16 cellular contexts compared by ENCODE assay signal in the genomic region with DNA sequence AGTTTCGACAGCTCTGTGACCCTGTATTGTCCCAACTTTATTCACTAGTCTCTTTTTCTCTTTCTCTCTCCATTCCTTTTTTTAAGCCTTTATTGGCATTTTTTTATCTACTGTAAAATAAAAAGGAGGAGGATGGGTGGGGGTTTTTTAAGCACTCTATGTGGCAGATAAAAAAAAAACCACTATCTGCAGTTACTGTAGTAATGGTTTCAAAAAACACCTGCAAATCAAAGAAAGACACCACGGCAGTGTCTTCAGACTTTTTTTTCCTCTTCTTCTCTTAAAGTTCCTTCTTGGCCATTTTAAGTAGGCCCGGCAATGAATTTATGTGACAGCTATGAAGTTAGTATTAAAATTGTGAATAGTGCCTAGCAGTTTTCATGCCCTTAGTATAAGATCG. TPM values are rescaled to one million over a fixed set of nuclear protein-coding genes. Genes with fewer than 3 reads are reported as not detected.
DNase-seq lines count a peak whose midpoint lies in the region; ATAC-seq and TF ChIP-seq lines count a peak whose summit lies in the region.
"Had no signal": no experiment of that assay in that cellular context is flagged by ENCODE, and none has a peak within 500 bp of the region (broad histone marks: within the 10 kb centered on the region; RNA-seq: fewer than 3 reads in every experiment).

No MANE protein-coding gene starts in this region.

- no peaks in the 10 kb centered on the region for H3K9me3 ChIP-seq in NT2/D1 (ENCODE audit: insufficient read depth, low read length)
- H3K9me3 ChIP-seq in Karpas-422 (ENCODE audit: low read length), result no peaks in the 10 kb centered on the region
- no peaks in the 10 kb centered on the region for H3K9me3 ChIP-seq in body of pancreas
- H3K9me3 ChIP-seq: tibial artery had no signal

- peak overlapping the region; percentile 97; the same call in 1 of the 2 replicates for H2AFZ ChIP-seq in GM23338
- H2AFZ ChIP-seq in Karpas-422 (ENCODE audit: low read length), result no peak overlapping the region

- no peak for TF ChIP-seq CTCF in GM23338 (conservative IDR thresholded peaks at IDR 0.05; ENCODE audit: low read depth in 2 of 2)
- no peak for TF ChIP-seq CTCF in chondrocyte (IDR thresholded peaks at IDR 0.05)
- TF ChIP-seq CTCF in nephron progenitor cell (IDR thresholded peaks at IDR 0.05), result no peak
- TF ChIP-seq CTCF in body of pancreas (IDR thresholded peaks at IDR 0.05), result no peak

- ATAC-seq in GM23338, result no peak
- no peak for ATAC-seq in body of pancreas
- ATAC-seq in SK-N-SH treated with all-trans-retinoic acid at 6 μM for 48 hours, result no peak

- no peak for TF ChIP-seq POLR2A in body of pancreas (IDR thresholded peaks at IDR 0.05)

- no peaks in the 10 kb centered on the region for H3K36me3 Mint-ChIP-seq in GM23338 (ENCODE audit: low read depth)
- H3K36me3 Mint-ChIP-seq in chondrocyte (ENCODE audit: low read depth), result no peaks in the 10 kb centered on the region
- H3K36me3 Mint-ChIP-seq in nephron progenitor cell (ENCODE audit: low read depth), result no peaks in the 10 kb centered on the region

- H3K4me3 ChIP-seq in GM23338 (peak overlapping the region; percentile 77), NT2/D1 (ENCODE audit: insufficient read length, low read depth) (peak overlapping the region; percentile 44), Karpas-422 (ENCODE audit: low read length) (no peak overlapping the region), body of pancreas (no peak overlapping the region)
- H3K4me3 ChIP-seq: BLaER1 had no signal

- WGBS in body of pancreas, 2 donors, result 51% methylated on average over 4 of the region's 4 CpGs

- no peaks in the 10 kb centered on the region for H3K9me3 Mint-ChIP-seq in GM23338
- H3K9me3 Mint-ChIP-seq in chondrocyte (ENCODE audit: low read depth), result peaks cover 4% of the 10 kb centered on the region
- H3K9me3 Mint-ChIP-seq in nephron progenitor cell, result no peaks in the 10 kb centered on the region

- intact Hi-C loops in body of pancreas (cut with DNase I), result no loop called here

- H3K27me3 ChIP-seq in GM23338 (ENCODE audit: insufficient read depth) (peaks cover 20% of the 10 kb centered on the region; the same call in 1 of the 2 replicates), NT2/D1 (ENCODE audit: insufficient read depth, insufficient read length) (peaks cover 19% of the 10 kb centered on the region), Karpas-422 (ENCODE audit: low read length) (no peaks in the 10 kb centered on the region), body of pancreas (peaks cover 0 to 16% of the 10 kb centered on the region in 2 donors)
- H3K27me3 ChIP-seq: BLaER1 had no signal

- no peaks in the 10 kb centered on the region for H3F3A ChIP-seq in GM23338 (replicated peaks; ENCODE audit: low read depth)

- no peaks in the 10 kb centered on the region for H3K79me2 ChIP-seq in GM23338 (replicated peaks; ENCODE audit: insufficient read depth)
- no peaks in the 10 kb centered on the region for H3K79me2 ChIP-seq in Karpas-422 (ENCODE audit: low read length)

- H3K36me3 ChIP-seq in GM23338 (ENCODE audit: insufficient read depth) (no peaks in the 10 kb centered on the region), NT2/D1 (ENCODE audit: insufficient read depth, insufficient read length, low read length) (no peaks in the 10 kb centered on the region), Karpas-422 (ENCODE audit: insufficient read depth, low read length) (no peaks in the 10 kb centered on the region), body of pancreas (replicated peaks in 1 of 2; ENCODE audit: insufficient read depth in 1 of 2, low read depth in 2 of 2) (no peaks in the 10 kb centered on the region)
- H3K36me3 ChIP-seq: BLaER1, tibial artery had no signal

- no peaks in the 10 kb centered on the region for H4K20me1 ChIP-seq in GM23338 (replicated peaks; ENCODE audit: insufficient read depth)
- H4K20me1 ChIP-seq in Karpas-422 (ENCODE audit: insufficient read depth, low read depth, low read length), result no peaks in the 10 kb centered on the region
- H4K20me1 ChIP-seq: BLaER1 had no signal

- DNase-seq in GM23338 (ENCODE audit: low spot score), result no peak
- no peak for DNase-seq in NT2/D1 (ENCODE audit: low read depth, low spot score)
- DNase-seq in chondrocyte (ENCODE audit: low spot score), result no peak
- DNase-seq in nephron progenitor cell, result no peak
- no peak for DNase-seq in Karpas-422
- no peak for DNase-seq in body of pancreas
- DNase-seq: activated effector memory CD4-positive, alpha-beta T cell treated with Interleukin-2 at 50 U/mL for 16 hours; DMS79; islet precursor cell; Kasumi-1; NCI-H446; tibial artery had no signal

- H3K4me3 Mint-ChIP-seq in GM23338 (peak overlapping the region; percentile 85), chondrocyte (ENCODE audit: unreplicated experiment) (peak overlapping the region; percentile 33), nephron progenitor cell (peak overlapping the region; percentile 78)

- no peak overlapping the region for H3K9ac ChIP-seq in NT2/D1 (ENCODE audit: insufficient read length, low read depth)
- H3K9ac ChIP-seq in Karpas-422 (ENCODE audit: low read length), result no peak overlapping the region
- H3K9ac ChIP-seq: BLaER1 had no signal

- no peak overlapping the region for H3K27ac Mint-ChIP-seq in GM23338
- no peak overlapping the region for H3K27ac Mint-ChIP-seq in chondrocyte (ENCODE audit: unreplicated experiment)
- H3K27ac Mint-ChIP-seq in nephron progenitor cell, result no peak overlapping the region

- H3K4me2 ChIP-seq in GM23338 (peak overlapping the region; percentile 94), Karpas-422 (ENCODE audit: low read depth, low read length, poor library complexity, severe bottlenecking) (no peak overlapping the region)
- H3K4me2 ChIP-seq: BLaER1 had no signal

- H3K9me2 ChIP-seq in GM23338 (ENCODE audit: insufficient read depth), result no peaks in the 10 kb centered on the region
- H3K9me2 ChIP-seq in Karpas-422 (replicated peaks; ENCODE audit: insufficient read depth, low read length), result no peaks in the 10 kb centered on the region

- H3K4me1 Mint-ChIP-seq in GM23338 (peaks cover 23% of the 10 kb centered on the region), chondrocyte (ENCODE audit: low read depth) (peaks cover 7% of the 10 kb centered on the region), nephron progenitor cell (peaks cover 20% of the 10 kb centered on the region)

- H3K4me1 ChIP-seq in GM23338 (ENCODE audit: insufficient read depth) (peaks cover 24% of the 10 kb centered on the region), NT2/D1 (ENCODE audit: insufficient read depth, insufficient read length) (peaks cover 3% of the 10 kb centered on the region), Karpas-422 (ENCODE audit: low read length) (no peaks in the 10 kb centered on the region), body of pancreas (peaks cover 7% of the 10 kb centered on the region)
- H3K4me1 ChIP-seq: BLaER1 had no signal

- H3K27ac ChIP-seq in GM23338 (ENCODE audit: low read depth), result no peak overlapping the region
- no peak overlapping the region for H3K27ac ChIP-seq in Karpas-422 (ENCODE audit: low read length)
- no peak overlapping the region for H3K27ac ChIP-seq in body of pancreas
- H3K27ac ChIP-seq: BLaER1, tibial artery had no signal

- H3K27me3 Mint-ChIP-seq in GM23338 (ENCODE audit: insufficient read depth, low read depth, poor library complexity), result peaks cover 6% of the 10 kb centered on the region
- peaks cover 46% of the 10 kb centered on the region for H3K27me3 Mint-ChIP-seq in chondrocyte (ENCODE audit: low read depth)
- H3K27me3 Mint-ChIP-seq in nephron progenitor cell (ENCODE audit: low read depth, poor library complexity), result peaks cover 64% of the 10 kb centered on the region

TF ChIP-seq in GM23338, 12 proteins besides CTCF, POLR2A, EP300 and RAD21:
- no peak for TF ChIP-seq NANOG (IDR thresholded peaks at IDR 0.05; ENCODE audit: borderline replicate concordance)
- TF ChIP-seq, protein P1, sequence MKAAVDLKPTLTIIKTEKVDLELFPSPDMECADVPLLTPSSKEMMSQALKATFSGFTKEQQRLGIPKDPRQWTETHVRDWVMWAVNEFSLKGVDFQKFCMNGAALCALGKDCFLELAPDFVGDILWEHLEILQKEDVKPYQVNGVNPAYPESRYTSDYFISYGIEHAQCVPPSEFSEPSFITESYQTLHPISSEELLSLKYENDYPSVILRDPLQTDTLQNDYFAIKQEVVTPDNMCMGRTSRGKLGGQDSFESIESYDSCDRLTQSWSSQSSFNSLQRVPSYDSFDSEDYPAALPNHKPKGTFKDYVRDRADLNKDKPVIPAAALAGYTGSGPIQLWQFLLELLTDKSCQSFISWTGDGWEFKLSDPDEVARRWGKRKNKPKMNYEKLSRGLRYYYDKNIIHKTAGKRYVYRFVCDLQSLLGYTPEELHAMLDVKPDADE (IDR thresholded peaks at IDR 0.05), result no peak

TF ChIP-seq in SK-N-SH treated with all-trans-retinoic acid at 6 μM for 48 hours, 23 proteins besides CTCF, POLR2A, EP300 and RAD21:
- TF ChIP-seq ISL1 (CRISPR knock-in tag; IDR thresholded peaks at IDR 0.05) (no peak), TOX (CRISPR knock-in tag; IDR thresholded peaks at IDR 0.05; ENCODE audit: borderline replicate concordance) (no peak), ZNF70 (CRISPR knock-in tag; IDR thresholded peaks at IDR 0.05) (no peak), POU6F1 (CRISPR knock-in tag; IDR thresholded peaks at IDR 0.05; ENCODE audit: borderline replicate concordance, low read depth) (no peak), TCF4 (CRISPR knock-in tag; IDR thresholded peaks at IDR 0.05; ENCODE audit: borderline replicate concordance) (no peak)
TF ChIP-seq in SK-N-SH treated with all-trans-retinoic acid at 6 μM for 48 hours: peak in this region for 0.

RNA-seq across cellular contexts. Expression of gene C12orf42, which starts 1.4 kb away (rescaled TPM):
- total RNA-seq in GM23338 (2014; rRNA removed; shearing (Covaris generic)), result 1.1 TPM in 1 of 2 replicates, not detected in the other
- 0.21 and 0.45 TPM in 2 replicates for polyA plus RNA-seq in GM23338 (2016; fragmentation: Nextera tagmentation; extraction: Ambion mirVana)
- not detected in 3 replicates for total RNA-seq in chondrocyte
- total RNA-seq in Karpas-422 (2014; rRNA removed; shearing (Covaris generic); ENCODE audit: low replicate concordance), result not detected in 2 replicates
- not detected for total RNA-seq in body of pancreas
- total RNA-seq: mucosa of gallbladder, pulmonary artery endothelial cell had no signal

Comparison
In these comparisons a context has a peak if more than half of its experiments do, and no peak if none do; other contexts are left out.
1. H3K4me3 ChIP-seq: peak in GM23338 (single experiment) and NT2/D1 (single experiment); none in Karpas-422 (single experiment) and body of pancreas (0 of 2).
2. H3K4me3 Mint-ChIP-seq: peak in every context shown above with its lines; median percentile 85 in GM23338; 78 in nephron progenitor cell; 33 in chondrocyte.